1 cellular context compared by ENCODE assay signal in the genomic region with DNA sequence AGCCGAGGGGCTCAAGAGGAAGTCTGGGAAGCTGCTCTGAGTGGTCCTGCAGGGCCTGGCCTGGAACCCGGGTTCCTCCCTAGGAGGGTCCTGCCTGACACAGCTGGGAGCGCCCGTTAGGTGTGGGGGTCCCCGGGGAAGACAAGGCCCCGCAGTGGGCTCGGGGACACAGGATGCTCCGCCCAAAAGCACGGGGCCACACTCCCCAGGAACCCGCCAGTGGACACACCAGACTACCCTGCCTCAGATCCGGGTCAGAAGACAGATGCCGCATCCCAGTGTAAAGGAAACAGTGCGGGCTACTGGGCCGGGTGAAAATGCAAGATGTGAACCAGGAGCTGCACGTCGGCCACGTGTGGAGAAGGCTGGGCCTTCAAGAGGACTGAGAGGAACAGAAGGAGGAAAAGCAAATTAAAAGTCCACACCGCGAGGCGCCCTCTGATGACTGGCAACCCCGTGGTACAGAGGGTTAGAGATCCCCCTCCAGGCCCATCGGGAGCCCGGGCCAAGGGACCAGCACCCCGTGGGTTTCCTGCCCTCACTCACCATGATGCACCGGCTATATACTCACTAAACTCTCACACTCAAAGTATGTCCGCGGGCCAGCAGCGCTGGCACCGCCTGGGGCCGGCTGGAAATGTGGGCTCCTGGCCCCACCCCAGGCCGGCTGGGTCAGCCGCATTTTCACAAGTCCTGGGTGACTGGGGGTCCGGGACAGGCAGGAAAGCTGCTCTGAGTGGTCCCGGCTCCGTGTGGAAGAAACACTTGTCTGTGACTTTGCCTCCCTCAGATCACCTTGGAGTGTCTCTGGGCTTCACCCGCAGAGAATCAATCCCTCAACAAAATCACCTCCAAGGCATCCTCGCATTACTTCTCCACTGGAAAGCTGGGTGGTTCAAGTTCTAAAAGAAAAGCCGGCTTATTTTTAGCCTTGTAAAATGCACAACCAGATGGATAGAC.
TF ChIP-seq lines count a peak whose summit lies in the region.

No MANE protein-coding gene starts in this region.

TF ChIP-seq in HepG2, 621 proteins besides CTCF, POLR2A, EP300 and RAD21:
- TF ChIP-seq, protein P1, sequence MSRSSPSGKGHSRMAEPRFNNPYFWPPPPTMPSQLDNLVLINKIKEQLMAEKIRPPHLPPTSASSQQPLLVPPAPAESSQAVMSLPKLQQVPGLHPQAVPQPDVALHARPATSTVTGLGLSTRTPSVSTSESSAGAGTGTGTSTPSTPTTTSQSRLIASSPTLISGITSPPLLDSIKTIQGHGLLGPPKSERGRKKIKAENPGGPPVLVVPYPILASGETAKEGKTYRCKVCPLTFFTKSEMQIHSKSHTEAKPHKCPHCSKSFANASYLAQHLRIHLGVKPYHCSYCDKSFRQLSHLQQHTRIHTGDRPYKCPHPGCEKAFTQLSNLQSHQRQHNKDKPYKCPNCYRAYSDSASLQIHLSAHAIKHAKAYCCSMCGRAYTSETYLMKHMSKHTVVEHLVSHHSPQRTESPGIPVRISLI (CRISPR knock-in tag; IDR thresholded peaks at IDR 0.05; ENCODE audit: borderline replicate concordance): no peak
- TF ChIP-seq PAWR (CRISPR knock-in tag; IDR thresholded peaks at IDR 0.05; ENCODE audit: borderline replicate concordance) (no peak), TAF15 (IDR thresholded peaks at IDR 0.05; ENCODE audit: low read depth, low read length, poor library complexity, severe bottlenecking) (no peak), MED13 (CRISPR knock-in tag; IDR thresholded peaks at IDR 0.05) (no peak), SMAD9 (CRISPR knock-in tag; IDR thresholded peaks at IDR 0.05) (no peak), CBFB (CRISPR knock-in tag; IDR thresholded peaks at IDR 0.05) (no peak), ZNF180 (CRISPR knock-in tag; IDR thresholded peaks at IDR 0.05; ENCODE audit: borderline replicate concordance, low read depth) (no peak), KDM3A (CRISPR knock-in tag; IDR thresholded peaks at IDR 0.05; ENCODE audit: low read depth) (no peak), NFYB (CRISPR knock-in tag; IDR thresholded peaks at IDR 0.05) (no peak), ZNF629 (CRISPR knock-in tag; conservative IDR thresholded peaks at IDR 0.05) (no peak), YY1 (IDR thresholded peaks at IDR 0.05; ENCODE audit: insufficient read depth, insufficient replicate concordance, low read depth, low read length) (no peak), POGZ (CRISPR knock-in tag; IDR thresholded peaks at IDR 0.05) (no peak), ZFP82 (CRISPR knock-in tag; IDR thresholded peaks at IDR 0.05; ENCODE audit: borderline replicate concordance) (no peak)
- TF ChIP-seq, protein P2, sequence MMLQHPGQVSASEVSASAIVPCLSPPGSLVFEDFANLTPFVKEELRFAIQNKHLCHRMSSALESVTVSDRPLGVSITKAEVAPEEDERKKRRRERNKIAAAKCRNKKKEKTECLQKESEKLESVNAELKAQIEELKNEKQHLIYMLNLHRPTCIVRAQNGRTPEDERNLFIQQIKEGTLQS (CRISPR knock-in tag; IDR thresholded peaks at IDR 0.05): no peak
- TF ChIP-seq, protein P3, sequence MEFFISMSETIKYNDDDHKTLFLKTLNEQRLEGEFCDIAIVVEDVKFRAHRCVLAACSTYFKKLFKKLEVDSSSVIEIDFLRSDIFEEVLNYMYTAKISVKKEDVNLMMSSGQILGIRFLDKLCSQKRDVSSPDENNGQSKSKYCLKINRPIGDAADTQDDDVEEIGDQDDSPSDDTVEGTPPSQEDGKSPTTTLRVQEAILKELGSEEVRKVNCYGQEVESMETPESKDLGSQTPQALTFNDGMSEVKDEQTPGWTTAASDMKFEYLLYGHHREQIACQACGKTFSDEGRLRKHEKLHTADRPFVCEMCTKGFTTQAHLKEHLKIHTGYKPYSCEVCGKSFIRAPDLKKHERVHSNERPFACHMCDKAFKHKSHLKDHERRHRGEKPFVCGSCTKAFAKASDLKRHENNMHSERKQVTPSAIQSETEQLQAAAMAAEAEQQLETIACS (CRISPR knock-in tag; IDR thresholded peaks at IDR 0.05): no peak
- TF ChIP-seq, protein P4, sequence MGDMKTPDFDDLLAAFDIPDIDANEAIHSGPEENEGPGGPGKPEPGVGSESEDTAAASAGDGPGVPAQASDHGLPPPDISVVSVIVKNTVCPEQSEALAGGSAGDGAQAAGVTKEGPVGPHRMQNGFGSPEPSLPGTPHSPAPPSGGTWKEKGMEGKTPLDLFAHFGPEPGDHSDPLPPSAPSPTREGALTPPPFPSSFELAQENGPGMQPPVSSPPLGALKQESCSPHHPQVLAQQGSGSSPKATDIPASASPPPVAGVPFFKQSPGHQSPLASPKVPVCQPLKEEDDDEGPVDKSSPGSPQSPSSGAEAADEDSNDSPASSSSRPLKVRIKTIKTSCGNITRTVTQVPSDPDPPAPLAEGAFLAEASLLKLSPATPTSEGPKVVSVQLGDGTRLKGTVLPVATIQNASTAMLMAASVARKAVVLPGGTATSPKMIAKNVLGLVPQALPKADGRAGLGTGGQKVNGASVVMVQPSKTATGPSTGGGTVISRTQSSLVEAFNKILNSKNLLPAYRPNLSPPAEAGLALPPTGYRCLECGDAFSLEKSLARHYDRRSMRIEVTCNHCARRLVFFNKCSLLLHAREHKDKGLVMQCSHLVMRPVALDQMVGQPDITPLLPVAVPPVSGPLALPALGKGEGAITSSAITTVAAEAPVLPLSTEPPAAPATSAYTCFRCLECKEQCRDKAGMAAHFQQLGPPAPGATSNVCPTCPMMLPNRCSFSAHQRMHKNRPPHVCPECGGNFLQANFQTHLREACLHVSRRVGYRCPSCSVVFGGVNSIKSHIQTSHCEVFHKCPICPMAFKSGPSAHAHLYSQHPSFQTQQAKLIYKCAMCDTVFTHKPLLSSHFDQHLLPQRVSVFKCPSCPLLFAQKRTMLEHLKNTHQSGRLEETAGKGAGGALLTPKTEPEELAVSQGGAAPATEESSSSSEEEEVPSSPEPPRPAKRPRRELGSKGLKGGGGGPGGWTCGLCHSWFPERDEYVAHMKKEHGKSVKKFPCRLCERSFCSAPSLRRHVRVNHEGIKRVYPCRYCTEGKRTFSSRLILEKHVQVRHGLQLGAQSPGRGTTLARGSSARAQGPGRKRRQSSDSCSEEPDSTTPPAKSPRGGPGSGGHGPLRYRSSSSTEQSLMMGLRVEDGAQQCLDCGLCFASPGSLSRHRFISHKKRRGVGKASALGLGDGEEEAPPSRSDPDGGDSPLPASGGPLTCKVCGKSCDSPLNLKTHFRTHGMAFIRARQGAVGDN (CRISPR knock-in tag; IDR thresholded peaks at IDR 0.05): no peak
- TF ChIP-seq, protein P5, sequence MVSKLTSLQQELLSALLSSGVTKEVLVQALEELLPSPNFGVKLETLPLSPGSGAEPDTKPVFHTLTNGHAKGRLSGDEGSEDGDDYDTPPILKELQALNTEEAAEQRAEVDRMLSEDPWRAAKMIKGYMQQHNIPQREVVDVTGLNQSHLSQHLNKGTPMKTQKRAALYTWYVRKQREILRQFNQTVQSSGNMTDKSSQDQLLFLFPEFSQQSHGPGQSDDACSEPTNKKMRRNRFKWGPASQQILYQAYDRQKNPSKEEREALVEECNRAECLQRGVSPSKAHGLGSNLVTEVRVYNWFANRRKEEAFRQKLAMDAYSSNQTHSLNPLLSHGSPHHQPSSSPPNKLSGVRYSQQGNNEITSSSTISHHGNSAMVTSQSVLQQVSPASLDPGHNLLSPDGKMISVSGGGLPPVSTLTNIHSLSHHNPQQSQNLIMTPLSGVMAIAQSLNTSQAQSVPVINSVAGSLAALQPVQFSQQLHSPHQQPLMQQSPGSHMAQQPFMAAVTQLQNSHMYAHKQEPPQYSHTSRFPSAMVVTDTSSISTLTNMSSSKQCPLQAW (CRISPR knock-in tag; IDR thresholded peaks at IDR 0.05): no peak
